8 cellular contexts compared by ENCODE assay signal in genomic region chr19:4380254-4380727, GRCh38. TPM values are rescaled to one million over a fixed set of nuclear protein-coding genes. Genes with fewer than 3 reads are reported as not detected.
DNase-seq lines count a peak whose midpoint lies in the region; ATAC-seq and TF ChIP-seq lines count a peak whose summit lies in the region.

No MANE protein-coding gene starts in this region.

- H2AFZ ChIP-seq in PC-3 (ENCODE audit: low read length), result no peak overlapping the region

- H3K4me1 ChIP-seq in PC-3 (ENCODE audit: insufficient read depth, low read length) (peaks cover 52% of the 10 kb centered on the region), right lobe of liver (peaks cover under 1 to 28% (median 15%) of the 10 kb centered on the region in 4 donors), subcutaneous abdominal adipose tissue (ENCODE audit: control insufficient read depth in 5 of 5, insufficient read depth in 5 of 5, low read length in 5 of 5) (peaks cover 15 to 69% (median 50%) of the 10 kb centered on the region in 5 donors)

- no TSS peak for BruUV-seq in PC-3 (replicated peaks; lab: Mats Ljungman, UMichigan)

- H3K4me3 ChIP-seq in PC-3 (ENCODE audit: low read length) (no peak overlapping the region), right lobe of liver (no peak overlapping the region), subcutaneous abdominal adipose tissue (ENCODE audit: low read depth in 1 of 5, low read length in 5 of 5) (peak overlapping the region in 2 of 5 donors; percentile 1 to 39)

- H3K27ac ChIP-seq in PC-3 (ENCODE audit: low read length) (peak overlapping the region; percentile 56), right lobe of liver (peak overlapping the region in 2 of 3 donors; percentile 21 to 74), subcutaneous abdominal adipose tissue (ENCODE audit: low read depth, low read length) (peak overlapping the region; percentile 48)

- no peak for TF ChIP-seq POLR2A in right lobe of liver (IDR thresholded peaks at IDR 0.05)

- no peaks in the 10 kb centered on the region for H3K27me3 ChIP-seq in PC-3 (ENCODE audit: low read length)
- H3K27me3 ChIP-seq in right lobe of liver, result no peaks in the 10 kb centered on the region
- H3K27me3 ChIP-seq in subcutaneous abdominal adipose tissue (ENCODE audit: control insufficient read depth in 5 of 5, insufficient read depth in 4 of 5, low read length in 5 of 5), result no peaks in the 10 kb centered on the region

- TF ChIP-seq CTCF in PC-3 (conservative IDR thresholded peaks at IDR 0.05; ENCODE audit: low read depth, low read length), result no peak
- no peak for TF ChIP-seq CTCF in right lobe of liver (IDR thresholded peaks at IDR 0.05)

- no peaks in the 10 kb centered on the region for H3K9me3 ChIP-seq in PC-3 (ENCODE audit: low read length)
- no peaks in the 10 kb centered on the region for H3K9me3 ChIP-seq in right lobe of liver
- no peaks in the 10 kb centered on the region for H3K9me3 ChIP-seq in subcutaneous abdominal adipose tissue (ENCODE audit: control insufficient read depth in 5 of 5, low read length in 5 of 5)

- peaks cover 56% of the 10 kb centered on the region for H3K79me2 ChIP-seq in PC-3 (ENCODE audit: low read length)

- peak overlapping the region; percentile 78 for H3K4me3 Mint-ChIP-seq in activated naive CD4-positive, alpha-beta T cell treated with anti-CD3 and anti-CD28 coated beads, Interleukin-2, amount 10 ng/mL, durations not matched to agents 7 days and 5 days

- no peaks in the 10 kb centered on the region for H3K9me3 Mint-ChIP-seq in activated naive CD4-positive, alpha-beta T cell treated with anti-CD3 and anti-CD28 coated beads, Interleukin-2, amount 10 ng/mL, durations not matched to agents 7 days and 5 days

- ATAC-seq in PC-3 (no peak), right lobe of liver (peak; percentile 11 to 45 (median 44)), GM21528 (IDR thresholded peaks at IDR 0.05; ENCODE audit: low FRiP score, unreplicated experiment) (no peak), HG03565 (IDR thresholded peaks at IDR 0.05; ENCODE audit: unreplicated experiment) (no peak)

- POLR2A ChIA-PET in PC-3 (lab: Charles Lee; ENCODE audit: unreplicated experiment), result interaction anchor here (0.6 kb wide), 1 partner anchor 291 kb away, joined by 12 read pairs; no protein-coding TSS in a partner anchor

- peaks cover 45% of the 10 kb centered on the region for H3K36me3 Mint-ChIP-seq in activated naive CD4-positive, alpha-beta T cell treated with anti-CD3 and anti-CD28 coated beads, Interleukin-2, amount 10 ng/mL, durations not matched to agents 7 days and 5 days

- H3K36me3 ChIP-seq in PC-3 (ENCODE audit: low read depth, low read length) (no peaks in the 10 kb centered on the region), right lobe of liver (peaks cover 0 to 10% (median 3%) of the 10 kb centered on the region in 4 donors), subcutaneous abdominal adipose tissue (ENCODE audit: control insufficient read depth in 5 of 5, insufficient read depth in 5 of 5, low read length in 5 of 5) (peaks cover 0 to 30% (median 14%) of the 10 kb centered on the region in 5 donors)

- intact Hi-C loops in PC-3 (cut with micrococcal nuclease), result no loop called here
- intact Hi-C loops in right lobe of liver (cut with DNase I), result no loop called here

- H3K9ac ChIP-seq in PC-3 (ENCODE audit: low read length) (no peak overlapping the region), subcutaneous abdominal adipose tissue (ENCODE audit: low read length in 5 of 5) (peak overlapping the region in 2 of 5 donors; percentile 32 to 43)

- peaks cover 74% of the 10 kb centered on the region for H3K4me1 Mint-ChIP-seq in activated naive CD4-positive, alpha-beta T cell treated with anti-CD3 and anti-CD28 coated beads, Interleukin-2, amount 10 ng/mL, durations not matched to agents 7 days and 5 days

- no peaks in the 10 kb centered on the region for H4K20me1 ChIP-seq in PC-3 (ENCODE audit: low read length)

- peaks cover 7% of the 10 kb centered on the region for H3F3A ChIP-seq in PC-3 (ENCODE audit: low read length, unreplicated experiment)

- H3K27ac Mint-ChIP-seq in activated naive CD4-positive, alpha-beta T cell treated with anti-CD3 and anti-CD28 coated beads, Interleukin-2, amount 10 ng/mL, durations not matched to agents 7 days and 5 days, result peak overlapping the region; percentile 94

- no peak for DNase-seq in PC-3
- peak; percentile 82 for DNase-seq in activated naive CD4-positive, alpha-beta T cell treated with anti-CD3 and anti-CD28 coated beads, Interleukin-2, amount 10 ng/mL, durations not matched to agents 7 days and 5 days
- DNase-seq in right lobe of liver, result peak in 1 of 3 donors; percentile 56
- DNase-seq in NCI-H187 treated with DMSO at 0.1 percent for 48 hours (lab: John Stamatoyannopoulos, UW), result no peak
- no peak for DNase-seq in NCI-H524 (lab: John Stamatoyannopoulos, UW)

- CTCF ChIA-PET in PC-3 (lab: Charles Lee), result no interaction called here
- CTCF ChIA-PET in activated naive CD4-positive, alpha-beta T cell treated with anti-CD3 and anti-CD28 coated beads, Interleukin-2, amount 10 ng/mL, durations not matched to agents 7 days and 5 days (lab: Charles Lee), result interaction anchor here (0.9 to 1.4 kb wide), 2 partner anchors 14 to 22 kb away, joined by 4 read pairs; partner anchors contain the start of gene CHAF1A

- 31% methylated on average over 14 of the region's 17 CpGs for WGBS in right lobe of liver (ENCODE audit: insufficient coverage, low coverage, low lambda C conversion rate, missing lambda C conversion rate)

- H3K9me2 ChIP-seq in PC-3 (replicated peaks; ENCODE audit: low read length), result no peaks in the 10 kb centered on the region

- no peak overlapping the region for H3K4me2 ChIP-seq in PC-3 (ENCODE audit: low read length)

- no peaks in the 10 kb centered on the region for H3K27me3 Mint-ChIP-seq in activated naive CD4-positive, alpha-beta T cell treated with anti-CD3 and anti-CD28 coated beads, Interleukin-2, amount 10 ng/mL, durations not matched to agents 7 days and 5 days

RNA-seq across cellular contexts. Expression of gene SH3GL1, which starts 20.1 kb away (rescaled TPM):
- total RNA-seq in PC-3 (2014; rRNA removed) (59.8 and 71.1 TPM in 2 replicates), right lobe of liver (10 to 100 TPM; 22.6 to 47.7 (median 25.2) TPM)

RNA-seq across cellular contexts. Expression of gene CHAF1A, which starts 22.1 kb away (rescaled TPM):
- 48.9 and 59.8 TPM in 2 replicates for total RNA-seq in PC-3 (2014; rRNA removed)
- total RNA-seq in right lobe of liver, result 1 to 10 TPM; 3.1 to 9.2 (median 3.5) TPM

RNA-seq across cellular contexts. Expression of gene MPND, which starts 36.9 kb away (rescaled TPM):
- 5.6 and 10.9 TPM in 2 replicates for total RNA-seq in PC-3 (2014; rRNA removed)
- total RNA-seq in right lobe of liver, result 10 to 100 TPM in 5 of 6 experiments, 1 to 10 TPM in 1; 6.4 to 21.7 (median 19.6) TPM

RNA-seq across cellular contexts. Expression of gene STAP2, which starts 41.7 kb away (rescaled TPM):
- 71.1 and 72.6 TPM in 2 replicates for total RNA-seq in PC-3 (2014; rRNA removed)
- 10 to 100 TPM; 21.4 to 51.5 (median 43.0) TPM for total RNA-seq in right lobe of liver

Comparison
In these comparisons a context has a peak if more than half of its experiments do, and no peak if none do; other contexts are left out.
1. ATAC-seq: peak in right lobe of liver (4 of 4); none in PC-3 (single experiment), GM21528 (single experiment) and HG03565 (single experiment).
2. Peak in every context shown above with its lines, with median percentiles within 50 percentile points of each other: H3K27ac ChIP-seq.